ENCODE assay signal across 24 cellular contexts in genomic region chr12:77606348-77606747, GRCh38.
DNase-seq lines count a peak whose midpoint lies in the region; ATAC-seq and TF ChIP-seq lines count a peak whose summit lies in the region.
"Had no signal": no experiment of that assay in that cellular context is flagged by ENCODE, and none has a peak within 500 bp of the region (broad histone marks: within the 10 kb centered on the region; RNA-seq: fewer than 3 reads in every experiment).

No MANE protein-coding gene starts in this region.

- no peak for TF ChIP-seq CTCF in progenitor cell of endocrine pancreas (IDR thresholded peaks at IDR 0.05; ENCODE audit: unreplicated experiment)
- TF ChIP-seq CTCF in tibial artery (IDR thresholded peaks at IDR 0.05): no peak
- TF ChIP-seq CTCF in ascending aorta (IDR thresholded peaks at IDR 0.05): no peak

- H3K27me3 ChIP-seq in tibial artery: no peaks in the 10 kb centered on the region
- H3K27me3 ChIP-seq in ascending aorta: no peaks in the 10 kb centered on the region
- H3K27me3 ChIP-seq: stomach, tibial nerve had no signal

- H3K4me3 ChIP-seq in tibial artery (no peak overlapping the region), ascending aorta (no peak overlapping the region)
- H3K4me3 ChIP-seq: prostate gland, SK-N-MC, stomach, tibial nerve had no signal

- no peak for DNase-seq in progenitor cell of endocrine pancreas (ENCODE audit: low spot score, unreplicated experiment)
- DNase-seq in HuH-7 (ENCODE audit: low spot score): no peak
- DNase-seq in tibial artery: no peak
- no peak for DNase-seq in ascending aorta (ENCODE audit: low spot score in 2 of 2)
- DNase-seq: activated CD4-positive, alpha-beta T cell treated with anti-CD3 and anti-CD28 coated beads for 36 hours; activated T-cell treated with anti-CD3 and anti-CD28 coated beads, Interleukin-2, amount 50 U/mL, for 24 hours; C1 segment of cervical spinal cord; HFFc6; NCI-H1417; NCI-H2081; NCI-H446; NCI-H82; stimulated activated CD8-positive, alpha-beta memory T cell treated with anti-CD3 and anti-CD28 coated beads, Interleukin-4, amount 100 ng/mL, for 48 hours; stomach had no signal

- no peaks in the 10 kb centered on the region for H3K36me3 Mint-ChIP-seq in progenitor cell of endocrine pancreas (ENCODE audit: insufficient read depth)
- H3K36me3 Mint-ChIP-seq: brain had no signal

- peak overlapping the region; percentile 41 for H3K27ac Mint-ChIP-seq in progenitor cell of endocrine pancreas
- H3K27ac Mint-ChIP-seq: activated CD4-positive, alpha-beta T cell treated with anti-CD3 and anti-CD28 coated beads for 36 hours; activated T-cell treated with anti-CD3 and anti-CD28 coated beads, Interleukin-2, amount 50 U/mL, for 24 hours; brain; HFFc6; T-helper 1 cell treated with Interleukin-12 subunit alpha and Interleukin-12 subunit beta and Interleukin-4 antibody, amounts not matched to agents 30 μg/mL and 1 μg/mL, for 36 hours had no signal

- H3K9me3 ChIP-seq in tibial artery (no peaks in the 10 kb centered on the region), ascending aorta (no peaks in the 10 kb centered on the region)
- H3K9me3 ChIP-seq: prostate gland, stomach, tibial nerve had no signal

- peaks cover 16% of the 10 kb centered on the region for H3K4me1 Mint-ChIP-seq in progenitor cell of endocrine pancreas (ENCODE audit: low read depth)
- H3K4me1 Mint-ChIP-seq: activated CD4-positive, alpha-beta T cell treated with anti-CD3 and anti-CD28 coated beads for 36 hours had no signal

- no peak overlapping the region for H3K4me3 Mint-ChIP-seq in progenitor cell of endocrine pancreas (ENCODE audit: low read depth)
- H3K4me3 Mint-ChIP-seq: activated CD4-positive, alpha-beta T cell treated with anti-CD3 and anti-CD28 coated beads for 36 hours; activated T-cell treated with anti-CD3 and anti-CD28 coated beads, Interleukin-2, amount 50 U/mL, for 24 hours; brain; HFFc6; T-helper 1 cell treated with Interleukin-12 subunit alpha and Interleukin-12 subunit beta and Interleukin-4 antibody, amounts not matched to agents 30 μg/mL and 1 μg/mL, for 36 hours had no signal

- intact Hi-C loops in tibial artery (cut with DNase I; ENCODE audit: low total_unique reads): no loop called here
- intact Hi-C loops in ascending aorta (cut with DNase I): no loop called here

- peak; percentile 45 for ATAC-seq in GM19043 (IDR thresholded peaks at IDR 0.05; ENCODE audit: low read depth, unreplicated experiment)
- ATAC-seq in HG02678 (IDR thresholded peaks at IDR 0.05; ENCODE audit: unreplicated experiment): peak; percentile 59
- ATAC-seq in HG03175 (IDR thresholded peaks at IDR 0.05; ENCODE audit: unreplicated experiment): peak; percentile 54
- ATAC-seq in GM21515 (IDR thresholded peaks at IDR 0.05; ENCODE audit: unreplicated experiment): no peak
- ATAC-seq: activated CD4-positive, alpha-beta T cell treated with anti-CD3 and anti-CD28 coated beads for 36 hours had no signal

- no peaks in the 10 kb centered on the region for H3K27me3 Mint-ChIP-seq in progenitor cell of endocrine pancreas
- H3K27me3 Mint-ChIP-seq: activated CD4-positive, alpha-beta T cell treated with anti-CD3 and anti-CD28 coated beads for 36 hours; activated T-cell treated with anti-CD3 and anti-CD28 coated beads, Interleukin-2, amount 50 U/mL, for 24 hours had no signal

- no peak overlapping the region for H3K27ac ChIP-seq in tibial artery
- H3K27ac ChIP-seq in ascending aorta: no peak overlapping the region
- H3K27ac ChIP-seq: prostate gland, RWPE1, SK-N-MC, stomach, tibial nerve had no signal

- H3K36me3 ChIP-seq in tibial artery (no peaks in the 10 kb centered on the region), ascending aorta (no peaks in the 10 kb centered on the region)
- H3K36me3 ChIP-seq: prostate gland, stomach, tibial nerve had no signal

- H3K9me3 Mint-ChIP-seq in progenitor cell of endocrine pancreas (ENCODE audit: low read depth): no peaks in the 10 kb centered on the region
- H3K9me3 Mint-ChIP-seq: brain; HFFc6; T-helper 1 cell treated with Interleukin-12 subunit alpha and Interleukin-12 subunit beta and Interleukin-4 antibody, amounts not matched to agents 30 μg/mL and 1 μg/mL, for 36 hours had no signal

- H3K4me1 ChIP-seq in tibial artery (no peaks in the 10 kb centered on the region), ascending aorta (no peaks in the 10 kb centered on the region)
- H3K4me1 ChIP-seq: prostate gland, stomach had no signal
